ENCODE assay signal across 20 cellular contexts in genomic region chr5:96090205-96090604, GRCh38.
DNase-seq lines count a peak whose midpoint lies in the region; ATAC-seq, FAIRE-seq and TF ChIP-seq lines count a peak whose summit lies in the region.
"Had no signal": no experiment of that assay in that cellular context is flagged by ENCODE, and none has a peak within 500 bp of the region (broad histone marks: within the 10 kb centered on the region; RNA-seq: fewer than 3 reads in every experiment).

No MANE protein-coding gene starts in this region.

- H4K8ac ChIP-seq in IMR-90 (ENCODE audit: low read depth in 2 of 2, low read length in 2 of 2): no peak overlapping the region

- H4K5ac ChIP-seq in IMR-90 (ENCODE audit: low read depth, low read length): no peak overlapping the region; the same call in 1 of the 2 replicates

- no peak overlapping the region; the same call in 1 of the 2 replicates for H2BK20ac ChIP-seq in IMR-90 (ENCODE audit: low read depth, low read length)

- CTCF ChIA-PET in IMR-90 (lab: Yijun Ruan, JAX): interaction anchor here (1.1 kb wide), 1 partner anchor 29 kb away, joined by 3 read pairs; no protein-coding TSS in a partner anchor

- H3K9ac ChIP-seq in IMR-90 (ENCODE audit: low read depth, low read length): no peak overlapping the region

- H2AFZ ChIP-seq in IMR-90 (replicated peaks; ENCODE audit: low read length, poor library complexity): no peak overlapping the region

- ATAC-seq in IMR-90 (ENCODE audit: low read depth): no peak
- no peak for ATAC-seq in GM18519 (IDR thresholded peaks at IDR 0.05; ENCODE audit: low FRiP score, unreplicated experiment)
- ATAC-seq: HCT116, K562, Right ventricle myocardium inferior, T-cell had no signal

- H4K20me1 ChIP-seq in IMR-90 (ENCODE audit: insufficient read depth, low read length): no peaks in the 10 kb centered on the region

- H3K4me2 ChIP-seq in IMR-90 (ENCODE audit: low read depth, low read length): no peak overlapping the region

- TF ChIP-seq POLR2A in IMR-90 (IDR thresholded peaks at IDR 0.05; ENCODE audit: low read depth, low read length) (no peak), H54 (IDR thresholded peaks at IDR 0.05; ENCODE audit: low read depth, low read length) (no peak)

- H2AK5ac ChIP-seq in IMR-90 (ENCODE audit: low read depth, low read length): peak overlapping the region; percentile 15; the same call in 1 of the 2 replicates

- H3K27ac ChIP-seq in IMR-90 (ENCODE audit: insufficient read depth, low read length) (no peak overlapping the region), SJCRH30 (no peak overlapping the region)
- H3K27ac ChIP-seq: Peyer's patch, SK-N-MC had no signal

- no CpG with 5 or more reads among the region's 1 CpG for WGBS in IMR-90 (ENCODE audit: extremely low coverage in 2 of 2, insufficient read length in 1 of 2), 2 experiments

- H2BK120ac ChIP-seq in IMR-90 (ENCODE audit: low read depth, low read length): peak overlapping the region; percentile 51; the same call in 1 of the 2 replicates

- H3K23ac ChIP-seq in IMR-90 (ENCODE audit: low read depth, low read length): peak overlapping the region; percentile 58; the same call in 1 of the 2 replicates

- TF ChIP-seq CTCF in IMR-90 (conservative IDR thresholded peaks at IDR 0.05; ENCODE audit: low read depth, low read length): no peak
- no peak for TF ChIP-seq CTCF in progenitor cell of endocrine pancreas (IDR thresholded peaks at IDR 0.05; ENCODE audit: unreplicated experiment)

- H3K27ac Mint-ChIP-seq in progenitor cell of endocrine pancreas: peak overlapping the region; percentile 41
- H3K27ac Mint-ChIP-seq: CD4-positive, alpha-beta T cell; T-cell had no signal

- H3K79me1 ChIP-seq in IMR-90 (ENCODE audit: low read depth in 1 of 2, low read length in 2 of 2): no peaks in the 10 kb centered on the region

- peak overlapping the region; percentile 33; the same call in 1 of the 2 replicates for H3K14ac ChIP-seq in IMR-90 (replicated peaks; ENCODE audit: low read depth, low read length)

- peaks cover 42% of the 10 kb centered on the region for H3K4me1 Mint-ChIP-seq in progenitor cell of endocrine pancreas (ENCODE audit: low read depth)
- H3K4me1 Mint-ChIP-seq: T-cell had no signal

- no peak overlapping the region for H3K18ac ChIP-seq in IMR-90 (ENCODE audit: low read depth, low read length)

- H3K9me1 ChIP-seq in IMR-90 (ENCODE audit: insufficient read depth, low read length): peaks cover 5% of the 10 kb centered on the region; the same call in 1 of the 2 replicates

- DNase-seq in COR-L47 (lab: John Stamatoyannopoulos, UW): peak; percentile 28
- no peak for DNase-seq in IMR-90
- DNase-seq in SJCRH30: peak; percentile 14 to 58
- DNase-seq in progenitor cell of endocrine pancreas (ENCODE audit: low spot score, unreplicated experiment): no peak
- no peak for DNase-seq in H54 (ENCODE audit: insufficient read length, low spot score)
- no peak for DNase-seq in putamen (ENCODE audit: low spot score)
- DNase-seq: BE2C; CD4-positive, alpha-beta T cell; DMS79; NCI-H146; NCI-H2081 treated with DMSO at 0.1 percent for 48 hours; NCI-H446 treated with DMSO at 0.1 percent for 48 hours; NCI-H748 treated with DMSO at 0.1 percent for 48 hours; Peyer's patch; T-cell had no signal

- H2AK9ac ChIP-seq in IMR-90 (replicated peaks; ENCODE audit: low read depth, low read length, poor library complexity): no peak overlapping the region

- no peaks in the 10 kb centered on the region for H3K27me3 ChIP-seq in IMR-90 (ENCODE audit: control insufficient read depth, insufficient read depth, low read length)
- H3K27me3 ChIP-seq in SJCRH30: no peaks in the 10 kb centered on the region
- H3K27me3 ChIP-seq: BE2C, Peyer's patch had no signal

- H3K56ac ChIP-seq in IMR-90 (ENCODE audit: extremely low read depth, insufficient read depth, low read length): no peak overlapping the region

- no peaks in the 10 kb centered on the region for H3K36me3 ChIP-seq in IMR-90 (ENCODE audit: control insufficient read depth, insufficient read depth, low read length)
- H3K36me3 ChIP-seq in SJCRH30: no peaks in the 10 kb centered on the region
- H3K36me3 ChIP-seq: BE2C, Peyer's patch had no signal

- H3K4ac ChIP-seq in IMR-90 (ENCODE audit: low read depth, low read length): peak overlapping the region; percentile 19; the same call in 1 of the 2 replicates

- H3K4me1 ChIP-seq in IMR-90 (ENCODE audit: control insufficient read depth, insufficient read depth, low read length) (peaks cover 13% of the 10 kb centered on the region), SJCRH30 (no peaks in the 10 kb centered on the region)
- H3K4me1 ChIP-seq: BE2C, Peyer's patch had no signal

- H2BK15ac ChIP-seq in IMR-90 (ENCODE audit: low read depth, low read length): peak overlapping the region; percentile 15; the same call in 1 of the 3 replicates

- H2BK5ac ChIP-seq in IMR-90 (ENCODE audit: low read depth, low read length, poor library complexity, severe bottlenecking): peak overlapping the region; percentile 14

- H3K9me3 Mint-ChIP-seq in progenitor cell of endocrine pancreas (ENCODE audit: low read depth): no peaks in the 10 kb centered on the region
- H3K9me3 Mint-ChIP-seq: CD4-positive, alpha-beta T cell; T-cell had no signal

- H3K4me3 Mint-ChIP-seq in progenitor cell of endocrine pancreas (ENCODE audit: low read depth): no peak overlapping the region
- H3K4me3 Mint-ChIP-seq: CD4-positive, alpha-beta T cell; T-cell had no signal

- POLR2A ChIA-PET in IMR-90 (lab: Charles Lee; ENCODE audit: unreplicated experiment): no interaction called here

- no peaks in the 10 kb centered on the region for H3K36me3 Mint-ChIP-seq in progenitor cell of endocrine pancreas (ENCODE audit: insufficient read depth)
- H3K36me3 Mint-ChIP-seq: T-cell had no signal

- H4K91ac ChIP-seq in IMR-90 (ENCODE audit: insufficient read depth, low read depth, low read length): no peak overlapping the region

- no peaks in the 10 kb centered on the region for H3K27me3 Mint-ChIP-seq in progenitor cell of endocrine pancreas
- H3K27me3 Mint-ChIP-seq: T-cell had no signal

- intact Hi-C loops in IMR-90 (cut with micrococcal nuclease): no loop called here

- H3K9me3 ChIP-seq in IMR-90 (ENCODE audit: control insufficient read depth, insufficient read depth, low read length): no peaks in the 10 kb centered on the region
- H3K9me3 ChIP-seq in SJCRH30 (replicated peaks): no peaks in the 10 kb centered on the region
- H3K9me3 ChIP-seq: BE2C, Peyer's patch had no signal

- H3K4me3 ChIP-seq in IMR-90 (ENCODE audit: insufficient read depth, low read depth, low read length): no peak overlapping the region
- no peak overlapping the region for H3K4me3 ChIP-seq in SJCRH30
- H3K4me3 ChIP-seq: K562, Peyer's patch, SK-N-MC had no signal

- no peak for TF ChIP-seq RAD21 in IMR-90 (IDR thresholded peaks at IDR 0.05; ENCODE audit: low read length)

- no peak for FAIRE-seq in H54 (lab: Jason Lieb, UNC)
- FAIRE-seq: K562 had no signal

- in situ Hi-C loops in IMR-90 (cut with MboI; ENCODE audit: low sequenced_read_pairs): no loop called here

- BruUV-seq in IMR-90 (replicated peaks; lab: Mats Ljungman, UMichigan): no TSS peak

- dilution Hi-C loops in IMR-90 (cut with HindIII; ENCODE audit: low sequenced_read_pairs, unreplicated experiment): no loop called here

TF ChIP-seq in IMR-90, 13 proteins besides CTCF, POLR2A, EP300 and RAD21:
- TF ChIP-seq FOS (IDR thresholded peaks at IDR 0.05; ENCODE audit: low read depth, low read length) (no peak), MXI1 (IDR thresholded peaks at IDR 0.05; ENCODE audit: borderline replicate concordance, low read depth, low read length) (no peak), MAFK (IDR thresholded peaks at IDR 0.05; ENCODE audit: low read depth, low read length) (no peak), BHLHE40 (IDR thresholded peaks at IDR 0.05; ENCODE audit: low read depth, low read length) (no peak), CEBPB (IDR thresholded peaks at IDR 0.05; ENCODE audit: low read depth, low read length) (no peak), RCOR1 (IDR thresholded peaks at IDR 0.05; ENCODE audit: insufficient replicate concordance, low read length) (no peak), MAZ (IDR thresholded peaks at IDR 0.05; ENCODE audit: borderline replicate concordance, low read depth, low read length) (no peak), USF2 (IDR thresholded peaks at IDR 0.05; ENCODE audit: low read depth, low read length) (no peak)
TF ChIP-seq in IMR-90: peak in this region for 0.

Comparison
In these comparisons a context has a peak if more than half of its experiments do, and no peak if none do; other contexts are left out.
1. DNase-seq: peak in COR-L47 (single experiment) and SJCRH30 (2 of 2); none in IMR-90 (single experiment), progenitor cell of endocrine pancreas (single experiment), H54 (single experiment) and putamen (single experiment).